8 cellular contexts compared by ENCODE assay signal in the genomic region with DNA sequence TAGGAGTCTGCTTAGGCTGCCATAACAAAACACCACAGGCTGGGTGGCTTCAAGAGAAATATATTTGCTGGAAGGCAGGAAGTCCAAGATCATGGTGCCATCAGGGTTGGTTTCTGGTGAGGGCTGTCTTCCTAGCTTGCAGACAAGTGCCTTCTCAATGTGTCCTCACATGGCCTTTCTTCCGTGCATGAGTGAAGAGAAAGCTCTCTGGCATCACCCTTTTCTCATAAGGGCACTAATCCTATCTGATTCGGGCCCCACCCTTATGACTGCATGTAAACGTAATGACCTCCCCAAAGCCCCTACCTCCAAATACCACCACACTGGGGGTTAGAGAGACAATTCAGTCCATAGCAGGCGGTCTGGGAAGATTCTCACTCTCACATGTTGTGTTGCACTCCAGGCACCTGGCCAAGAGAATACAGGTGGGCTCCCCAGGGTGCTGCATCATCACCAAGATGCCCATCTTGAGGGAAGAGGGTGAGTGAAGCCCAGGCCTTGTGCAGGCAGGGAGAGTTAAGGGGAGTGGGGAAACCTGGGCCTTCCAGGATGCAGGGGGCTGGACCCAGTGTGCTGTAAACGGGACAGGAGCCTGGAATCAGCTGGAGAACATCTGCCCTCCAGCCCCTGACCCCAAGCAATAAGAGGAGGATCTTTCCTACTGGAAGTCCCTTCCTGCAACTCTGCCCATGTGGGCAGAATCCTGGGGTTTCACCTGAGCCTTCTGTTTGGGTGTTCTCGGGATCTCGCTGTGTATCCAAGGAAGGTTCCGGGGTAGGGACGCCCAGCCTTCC. TPM values are rescaled to one million over a fixed set of nuclear protein-coding genes. Genes with fewer than 3 reads are reported as not detected.
DNase-seq lines count a peak whose midpoint lies in the region; ATAC-seq and TF ChIP-seq lines count a peak whose summit lies in the region.

No MANE protein-coding gene starts in this region.

- H3K4me3 ChIP-seq in adipocyte (ENCODE audit: low read length) (peak overlapping the region; percentile 78), lower leg skin (ENCODE audit: low read depth, poor library complexity, severe bottlenecking) (peak overlapping the region; percentile 28), thoracic aorta (peak overlapping the region; percentile 80)

- H3K4me3 Mint-ChIP-seq in activated CD8-positive, alpha-beta memory T cell treated with anti-CD3 and anti-CD28 coated beads, Interleukin-2, amount 10 ng/mL, durations not matched to agents 7 days and 5 days, result peak overlapping the region; percentile 73

- DNase-seq in activated CD8-positive, alpha-beta memory T cell treated with anti-CD3 and anti-CD28 coated beads, Interleukin-2, amount 10 ng/mL, durations not matched to agents 7 days and 5 days, result no peak
- DNase-seq in activated CD8-positive, alpha-beta memory T cell treated with anti-CD3 and anti-CD28 coated beads, Interleukin-2, amount 50 U/mL, for 4 hours, result no peak
- no peak for DNase-seq in adipocyte (ENCODE audit: low read depth)
- no peak for DNase-seq in lower leg skin (ENCODE audit: low spot score in 2 of 2)
- DNase-seq in thoracic aorta (ENCODE audit: low spot score), result no peak
- DNase-seq in UCSD-AML1 (lab: John Stamatoyannopoulos, UW; ENCODE audit: unreplicated experiment), result no peak
- no peak for DNase-seq in stimulated activated naive CD4-positive, alpha-beta T cell (lab: John Stamatoyannopoulos, UW)

- H3K4me1 Mint-ChIP-seq in activated CD8-positive, alpha-beta memory T cell treated with anti-CD3 and anti-CD28 coated beads, Interleukin-2, amount 10 ng/mL, durations not matched to agents 7 days and 5 days, result peaks cover 17% of the 10 kb centered on the region

- H3K9me3 ChIP-seq in adipocyte (ENCODE audit: control insufficient read depth, low read length) (peaks cover 8% of the 10 kb centered on the region), thoracic aorta (no peaks in the 10 kb centered on the region)

- H3K9ac ChIP-seq in adipocyte (ENCODE audit: low read length), result no peak overlapping the region

- intact Hi-C loops in lower leg skin (cut with DNase I; ENCODE audit: low total_unique reads), result no loop called here

- no peak for ATAC-seq in activated CD8-positive, alpha-beta memory T cell treated with anti-CD3 and anti-CD28 coated beads, Interleukin-2, amount 10 ng/mL, durations not matched to agents 7 days and 5 days
- ATAC-seq in thoracic aorta (ENCODE audit: insufficient number of reproducible peaks, low FRiP score, low read depth) (no peak), HG02623 (IDR thresholded peaks at IDR 0.05; ENCODE audit: unreplicated experiment) (no peak)

- H3K27me3 ChIP-seq in adipocyte (replicated peaks; ENCODE audit: control insufficient read depth, insufficient read depth, low read length) (no peaks in the 10 kb centered on the region), thoracic aorta (replicated peaks; ENCODE audit: insufficient read depth) (no peaks in the 10 kb centered on the region)

- peaks cover 2% of the 10 kb centered on the region for H3K36me3 Mint-ChIP-seq in activated CD8-positive, alpha-beta memory T cell treated with anti-CD3 and anti-CD28 coated beads, Interleukin-2, amount 10 ng/mL, durations not matched to agents 7 days and 5 days

- no peak for TF ChIP-seq POLR2A in lower leg skin (IDR thresholded peaks at IDR 0.05)

- CTCF ChIA-PET in activated CD8-positive, alpha-beta memory T cell treated with anti-CD3 and anti-CD28 coated beads, Interleukin-2, amount 10 ng/mL, durations not matched to agents 7 days and 5 days (lab: Charles Lee), result interaction anchor here (0.7 to 1.7 kb wide), 8 partner anchors 10 to 95 kb away, joined by 3 to 9 read pairs (median 3); a partner anchor contains a TSS

- H3K27me3 Mint-ChIP-seq in activated CD8-positive, alpha-beta memory T cell treated with anti-CD3 and anti-CD28 coated beads, Interleukin-2, amount 10 ng/mL, durations not matched to agents 7 days and 5 days, result peaks cover 7% of the 10 kb centered on the region

- no peaks in the 10 kb centered on the region for H3K9me3 Mint-ChIP-seq in activated CD8-positive, alpha-beta memory T cell treated with anti-CD3 and anti-CD28 coated beads, Interleukin-2, amount 10 ng/mL, durations not matched to agents 7 days and 5 days (ENCODE audit: low read depth)

- H3K36me3 ChIP-seq in adipocyte (ENCODE audit: control insufficient read depth, insufficient read depth, low read length, severe bottlenecking) (no peaks in the 10 kb centered on the region), thoracic aorta (no peaks in the 10 kb centered on the region)

- H3K27ac Mint-ChIP-seq in activated CD8-positive, alpha-beta memory T cell treated with anti-CD3 and anti-CD28 coated beads, Interleukin-2, amount 10 ng/mL, durations not matched to agents 7 days and 5 days, result peak overlapping the region; percentile 64

- H3K27ac ChIP-seq in thoracic aorta, result peak overlapping the region; percentile 92 to 95

- TF ChIP-seq CTCF in lower leg skin (IDR thresholded peaks at IDR 0.05) (no peak), thoracic aorta (IDR thresholded peaks at IDR 0.05) (no peak)

- 84 to 92% methylated on average over 9 of the region's 9 CpGs for WGBS in lower leg skin, 2 donors

- H3K4me1 ChIP-seq in adipocyte (ENCODE audit: control insufficient read depth, insufficient read depth, low read length) (peaks cover 29% of the 10 kb centered on the region), thoracic aorta (ENCODE audit: control insufficient read depth in 1 of 2, low read depth in 2 of 2) (peaks cover 0 to 20% of the 10 kb centered on the region in 2 donors)

RNA-seq across cellular contexts. Expression of a gene that starts 10.2 kb away (rescaled TPM):
- total RNA-seq in activated CD8-positive, alpha-beta memory T cell treated with anti-CD3 and anti-CD28 coated beads, Interleukin-2, amount 10 ng/mL, durations not matched to agents 7 days and 5 days, result not detected
- total RNA-seq in lower leg skin (not detected), thoracic aorta (not detected)

RNA-seq across cellular contexts. Expression of a gene that starts 15.3 kb away (rescaled TPM):
- total RNA-seq in activated CD8-positive, alpha-beta memory T cell treated with anti-CD3 and anti-CD28 coated beads, Interleukin-2, amount 10 ng/mL, durations not matched to agents 7 days and 5 days, result under 1 TPM; 0.18 to 0.35 TPM
- total RNA-seq in lower leg skin (1 to 10 TPM; 2.2 to 4.6 (median 3.5) TPM), thoracic aorta (100 to 1,000 TPM; 122 to 190 TPM)

RNA-seq across cellular contexts. Expression of a gene that starts 32.9 kb away (rescaled TPM):
- 100 to 1,000 TPM; 149 to 152 TPM for total RNA-seq in activated CD8-positive, alpha-beta memory T cell treated with anti-CD3 and anti-CD28 coated beads, Interleukin-2, amount 10 ng/mL, durations not matched to agents 7 days and 5 days
- total RNA-seq in lower leg skin, result 100 to 1,000 TPM in 2 of 4 donors, 10 to 100 TPM in 2; 64.8 to 108 (median 99.9) TPM
- total RNA-seq in thoracic aorta, result 100 to 1,000 TPM; 141 to 182 TPM

RNA-seq across cellular contexts. Expression of a gene that starts 52.1 kb away (rescaled TPM):
- under 1 TPM in 1 of 2 experiments, not detected in 1; 0.73 TPM for total RNA-seq in activated CD8-positive, alpha-beta memory T cell treated with anti-CD3 and anti-CD28 coated beads, Interleukin-2, amount 10 ng/mL, durations not matched to agents 7 days and 5 days
- under 1 TPM in 2 of 4 donors, not detected in 2; 0.84 to 0.98 TPM for total RNA-seq in lower leg skin
- 1 to 10 TPM in 1 of 2 donors, not detected in 1; 3.6 TPM for total RNA-seq in thoracic aorta

Comparison
In these comparisons a context has a peak if more than half of its experiments do, and no peak if none do; other contexts are left out.
1. H3K4me3 ChIP-seq: peak in every context shown above with its lines; median percentile 80 in thoracic aorta; 78 in adipocyte; 28 in lower leg skin.
2. RNA of a gene that starts 15.3 kb away (total RNA-seq): 122 to 190 TPM in thoracic aorta; 2.2 to 4.6 TPM in lower leg skin and 0.18 to 0.35 TPM in activated CD8-positive, alpha-beta memory T cell treated with anti-CD3 and anti-CD28 coated beads, Interleukin-2, amount 10 ng/mL, durations not matched to agents 7 days and 5 days; every median in the first group is over 10 times any median in the second.